8 cellular contexts compared by ENCODE assay signal in the genomic region with DNA sequence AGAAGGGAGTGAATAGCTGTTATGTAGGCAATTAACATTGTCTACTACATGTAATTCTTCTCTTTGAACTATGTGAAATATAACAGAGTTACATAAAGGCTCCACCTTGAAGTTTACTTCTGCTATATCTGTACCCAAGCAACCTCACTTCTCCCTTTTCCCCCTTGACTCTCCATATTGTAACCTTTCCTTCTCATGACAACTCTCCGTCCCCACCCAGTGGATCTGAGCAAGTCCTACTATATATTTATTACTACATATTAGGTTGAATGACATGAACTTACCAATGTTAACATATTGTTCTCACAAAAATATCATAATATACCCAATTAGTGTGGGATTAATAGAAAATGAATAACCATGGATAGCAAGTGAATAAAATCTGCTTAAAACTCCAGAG.
DNase-seq lines count a peak whose midpoint lies in the region; ATAC-seq and TF ChIP-seq lines count a peak whose summit lies in the region.

No MANE protein-coding gene starts in this region.

- H3K9me3 Mint-ChIP-seq in GM23338, result peaks cover 4% of the 10 kb centered on the region; the same call in 2 of the 3 replicates

- no peaks in the 10 kb centered on the region for H3K79me2 ChIP-seq in GM23338 (replicated peaks; ENCODE audit: insufficient read depth)

- H3K4me3 ChIP-seq in GM23338 (no peak overlapping the region), RWPE2 (ENCODE audit: severe bottlenecking) (no peak overlapping the region), left ventricle myocardium inferior (no peak overlapping the region)

- H3K27ac ChIP-seq in GM23338 (ENCODE audit: low read depth), result no peak overlapping the region
- no peak overlapping the region for H3K27ac ChIP-seq in RWPE2 (ENCODE audit: poor library complexity, severe bottlenecking)
- no peak overlapping the region for H3K27ac ChIP-seq in left ventricle myocardium inferior (replicated peaks)

- peaks cover 2% of the 10 kb centered on the region for H3K27me3 Mint-ChIP-seq in GM23338 (ENCODE audit: insufficient read depth, low read depth, poor library complexity)

- H3K36me3 ChIP-seq in GM23338 (ENCODE audit: insufficient read depth) (no peaks in the 10 kb centered on the region), RWPE2 (ENCODE audit: low read depth) (no peaks in the 10 kb centered on the region), left ventricle myocardium inferior (no peaks in the 10 kb centered on the region)

- H3K4me2 ChIP-seq in GM23338, result no peak overlapping the region

- H4K20me1 ChIP-seq in GM23338 (replicated peaks; ENCODE audit: insufficient read depth), result no peaks in the 10 kb centered on the region

- no peaks in the 10 kb centered on the region for H3K36me3 Mint-ChIP-seq in GM23338 (ENCODE audit: low read depth)

- intact Hi-C loops in left ventricle myocardium inferior (cut with micrococcal nuclease), result loop anchor here (5.0 kb wide), 1 partner anchor 183 kb away; no protein-coding TSS in a partner anchor

- ATAC-seq in GM23338, result peak; percentile 48; the same call in 2 of the 3 replicates
- no peak; the same call in 2 of the 3 replicates for ATAC-seq in RWPE2 (ENCODE audit: low read depth)

- H3K4me3 Mint-ChIP-seq in GM23338, result no peak overlapping the region

- TF ChIP-seq CTCF in GM23338 (conservative IDR thresholded peaks at IDR 0.05; ENCODE audit: low read depth in 2 of 2) (peak; percentile 50 to 58), RWPE2 (IDR thresholded peaks at IDR 0.05; ENCODE audit: poor library complexity, severe bottlenecking) (peak; percentile 10), left ventricle myocardium inferior (IDR thresholded peaks at IDR 0.05; ENCODE audit: borderline replicate concordance) (peak; percentile 64)

- H3K4me1 ChIP-seq in GM23338 (ENCODE audit: insufficient read depth) (no peaks in the 10 kb centered on the region), RWPE2 (ENCODE audit: insufficient read depth, poor library complexity, severe bottlenecking) (no peaks in the 10 kb centered on the region), left ventricle myocardium inferior (no peaks in the 10 kb centered on the region)

- H3K4me1 Mint-ChIP-seq in GM23338, result peaks cover 9% of the 10 kb centered on the region; the same call in 2 of the 3 replicates

- H3K27ac Mint-ChIP-seq in GM23338, result no peak overlapping the region

- H3K9me3 ChIP-seq in RWPE2 (ENCODE audit: severe bottlenecking), result peaks cover 2% of the 10 kb centered on the region
- peaks cover 4% of the 10 kb centered on the region for H3K9me3 ChIP-seq in left ventricle myocardium inferior (replicated peaks)

- no peaks in the 10 kb centered on the region for H3K9me2 ChIP-seq in GM23338 (ENCODE audit: insufficient read depth)

- H2AFZ ChIP-seq in GM23338, result no peak overlapping the region

- H3K27me3 ChIP-seq in GM23338 (ENCODE audit: insufficient read depth) (no peaks in the 10 kb centered on the region), RWPE2 (ENCODE audit: insufficient read depth, poor library complexity, severe bottlenecking) (no peaks in the 10 kb centered on the region), left ventricle myocardium inferior (ENCODE audit: low read depth) (no peaks in the 10 kb centered on the region)

- DNase-seq in GF-D8 (lab: John Stamatoyannopoulos, UW) (peak; percentile 13), GM23338 (ENCODE audit: low spot score) (peak; percentile 34), RWPE2 (ENCODE audit: low spot score) (no peak), left ventricle myocardium inferior (no peak), kidney glomerular epithelial cell (lab: John Stamatoyannopoulos, UW) (no peak), mucosa of gallbladder (ENCODE audit: low spot score) (no peak), COLO668 (lab: John Stamatoyannopoulos, UW; ENCODE audit: unreplicated experiment) (no peak), HuH-7.5 (ENCODE audit: low spot score) (no peak)

- no peaks in the 10 kb centered on the region for H3F3A ChIP-seq in GM23338 (replicated peaks; ENCODE audit: low read depth)

TF ChIP-seq in GM23338, 12 proteins besides CTCF, POLR2A, EP300 and RAD21 (continues in another document):
- TF ChIP-seq STAT1 (IDR thresholded peaks at IDR 0.05; ENCODE audit: unreplicated experiment) (no peak), ZNF331 (CRISPR knock-in tag; IDR thresholded peaks at IDR 0.05; ENCODE audit: low read depth) (no peak), NANOG (IDR thresholded peaks at IDR 0.05; ENCODE audit: borderline replicate concordance) (no peak), EZH2phosphoT487 (IDR thresholded peaks at IDR 0.05; ENCODE audit: unreplicated experiment) (no peak), ZNF462 (CRISPR knock-in tag; IDR thresholded peaks at IDR 0.05) (no peak), ETS1 (IDR thresholded peaks at IDR 0.05) (no peak), ZNF114 (CRISPR knock-in tag; IDR thresholded peaks at IDR 0.05) (no peak)

Comparison
In these comparisons a context has a peak if more than half of its experiments do, and no peak if none do; other contexts are left out.
1. DNase-seq: peak in GF-D8 (single experiment) and GM23338 (single experiment); none in RWPE2 (single experiment), left ventricle myocardium inferior (single experiment), kidney glomerular epithelial cell (single experiment), mucosa of gallbladder (single experiment), COLO668 (single experiment) and HuH-7.5 (single experiment).
2. CTCF ChIP-seq: peak in every context shown above with its lines; median percentile 64 in left ventricle myocardium inferior; 54 in GM23338; 10 in RWPE2.